Comparison of ENCODE assay signal across 8 cellular contexts in the genomic region with DNA sequence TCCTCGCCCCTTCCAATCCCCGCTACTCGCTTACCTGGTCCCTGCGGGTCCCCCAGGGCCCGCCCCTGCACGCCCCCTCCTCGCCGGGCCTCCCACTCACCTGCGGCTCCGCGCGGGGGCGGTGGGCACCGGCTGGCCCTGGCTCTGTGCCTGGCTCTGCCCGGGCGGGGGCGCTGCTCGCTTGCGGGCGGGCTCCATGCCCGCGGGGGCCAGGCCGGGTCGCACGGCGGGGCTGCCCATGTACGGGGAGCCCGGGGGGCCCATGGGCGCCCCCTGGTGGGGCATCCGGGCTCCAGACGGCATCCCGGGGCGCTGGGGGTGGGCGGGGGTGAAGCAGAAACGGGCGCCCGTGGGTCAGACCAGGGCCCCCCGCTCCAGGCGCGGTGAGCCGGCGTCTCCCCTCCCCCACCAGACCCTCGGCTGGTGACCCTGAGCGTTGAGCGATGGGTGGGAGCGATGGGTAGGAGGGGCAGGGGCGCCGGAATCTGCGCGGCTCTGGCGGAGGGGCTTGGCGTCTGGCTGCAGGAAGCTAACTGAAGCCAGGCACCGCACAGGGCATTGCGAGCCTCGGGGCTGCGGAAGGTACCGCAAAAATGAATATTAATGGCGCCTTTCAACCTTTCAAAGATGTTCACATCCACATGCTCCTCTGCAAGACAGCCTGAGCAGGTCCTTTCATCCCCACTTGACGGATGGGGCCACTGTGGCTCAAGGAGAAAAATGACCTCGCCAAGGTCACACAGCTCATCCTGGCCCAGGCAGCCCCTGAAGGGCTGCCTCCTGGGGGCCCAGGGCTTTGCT. TPM values are rescaled to one million over a fixed set of nuclear protein-coding genes. Genes with fewer than 3 reads are reported as not detected.
DNase-seq lines count a peak whose midpoint lies in the region; ATAC-seq, FAIRE-seq and TF ChIP-seq lines count a peak whose summit lies in the region.

No MANE protein-coding gene starts in this region.

- H3K36me3 ChIP-seq in astrocyte (ENCODE audit: insufficient read depth, low read length) = peaks cover 12% of the 10 kb centered on the region

- H3K23me2 ChIP-seq in H9 (ENCODE audit: insufficient read length, low read depth, low read length, poor library complexity, severe bottlenecking) = peaks cover 11% of the 10 kb centered on the region

- no peak overlapping the region for H2BK120ac ChIP-seq in H9 (ENCODE audit: low read depth, low read length, poor library complexity, severe bottlenecking)

- H3K18ac ChIP-seq in H9 (ENCODE audit: insufficient read length, low read depth, low read length) = no peak overlapping the region

- H2BK20ac ChIP-seq in H9 (ENCODE audit: low read depth, low read length, poor library complexity, severe bottlenecking) = no peak overlapping the region

- DNase-seq in CD1c-positive myeloid dendritic cell (ENCODE audit: extremely low spot score) = peak; percentile 57
- peak; percentile 64 for DNase-seq in H9
- DNase-seq in T follicular helper cell (ENCODE audit: low read depth) = peak; percentile 53
- DNase-seq in astrocyte (ENCODE audit: low read depth) = no peak
- DNase-seq in iPS-NIHi11 (ENCODE audit: low spot score) = peak; percentile 84
- DNase-seq in stimulated activated CD4-positive, alpha-beta T cell treated with anti-CD3 and anti-CD28 coated beads, Interleukin-4, amount 100 ng/mL, for 4 hours = peak; percentile 56 to 64
- DNase-seq in GDM1 (lab: John Stamatoyannopoulos, UW) = no peak

- H3K9ac ChIP-seq in H9 (ENCODE audit: extremely low read depth, insufficient read length, low read length) (no peak overlapping the region), astrocyte (ENCODE audit: low read length) (peak overlapping the region; percentile 44)

- H3K79me1 ChIP-seq in H9 (ENCODE audit: insufficient read depth, low read depth, low read length, poor library complexity, severe bottlenecking) = no peaks in the 10 kb centered on the region

- H3T11ph ChIP-seq in H9 (ENCODE audit: low read length) = no peak overlapping the region

- H3K9me3 Mint-ChIP-seq in H9 (no peaks in the 10 kb centered on the region; a peak in 1 of 5 replicates), astrocyte (ENCODE audit: unreplicated experiment) (no peaks in the 10 kb centered on the region)

- no peak overlapping the region for H3K27ac ChIP-seq in H9 (ENCODE audit: insufficient read length, low read depth, low read length)
- no peak overlapping the region for H3K27ac ChIP-seq in astrocyte (ENCODE audit: low read depth, low read length)

- H2AFZ ChIP-seq in H9 (ENCODE audit: low read length) = no peak overlapping the region
- no peak overlapping the region for H2AFZ ChIP-seq in astrocyte (ENCODE audit: low read depth, low read length)

- H3K14ac ChIP-seq in H9 (ENCODE audit: insufficient read depth, low read length) = no peak overlapping the region

- H3K27ac Mint-ChIP-seq in H9 (no peak overlapping the region), astrocyte (ENCODE audit: unreplicated experiment) (peak overlapping the region; percentile 41)

- no peak overlapping the region for H4K8ac ChIP-seq in H9 (replicated peaks; ENCODE audit: insufficient read length, low read depth, low read length)

- H4K91ac ChIP-seq in H9 (ENCODE audit: insufficient read length, low read depth, low read length) = no peak overlapping the region

- no peak for FAIRE-seq in astrocyte (lab: Jason Lieb, UNC)

- no peak overlapping the region for H2BK12ac ChIP-seq in H9 (ENCODE audit: insufficient read length, low read depth, low read length)

- peak overlapping the region; percentile 59 for H3K4me2 ChIP-seq in H9 (ENCODE audit: insufficient read depth, insufficient read length, low read length)
- H3K4me2 ChIP-seq in astrocyte (ENCODE audit: low read length) = peak overlapping the region; percentile 90

- H3K23ac ChIP-seq in H9 (ENCODE audit: insufficient read length, low read depth, low read length) = no peak overlapping the region

- peak overlapping the region; percentile 52 to 79 for H3K4me3 Mint-ChIP-seq in H9
- peak overlapping the region; percentile 62 for H3K4me3 Mint-ChIP-seq in astrocyte (ENCODE audit: unreplicated experiment)

- no CpG with 5 or more reads among the region's 60 CpGs for WGBS in H9 (ENCODE audit: extremely low coverage, insufficient read length, low lambda C conversion rate)

- H2BK15ac ChIP-seq in H9 (ENCODE audit: low read depth, low read length) = no peak overlapping the region

- H3K27me3 Mint-ChIP-seq in H9 (ENCODE audit: low read depth) = peaks cover 67% of the 10 kb centered on the region
- H3K27me3 Mint-ChIP-seq in astrocyte (ENCODE audit: low read depth, unreplicated experiment) = no peaks in the 10 kb centered on the region

- H2BK5ac ChIP-seq in H9 (ENCODE audit: insufficient read length, low read length) = no peak overlapping the region

- H3K79me2 ChIP-seq in H9 (ENCODE audit: insufficient read depth, low read length) (no peaks in the 10 kb centered on the region), astrocyte (ENCODE audit: insufficient read depth, low read length) (peaks cover 23% of the 10 kb centered on the region)

- TF ChIP-seq CTCF in H9 (conservative IDR thresholded peaks at IDR 0.05) (peak; percentile 75), astrocyte (IDR thresholded peaks at IDR 0.05; ENCODE audit: insufficient read depth, low read depth, low read length) (peak; percentile 9)

- no peaks in the 10 kb centered on the region for H4K20me1 ChIP-seq in H9 (ENCODE audit: control insufficient read depth, insufficient read depth, insufficient read length)
- H4K20me1 ChIP-seq in astrocyte (ENCODE audit: insufficient read depth, low read length) = peaks cover 63% of the 10 kb centered on the region

- H3K56ac ChIP-seq in H9 (ENCODE audit: insufficient read length, low read depth, low read length) = no peak overlapping the region

- H3K4ac ChIP-seq in H9 (ENCODE audit: low read depth, low read length) = no peak overlapping the region

- no peak for ATAC-seq in HG03039 (IDR thresholded peaks at IDR 0.05; ENCODE audit: unreplicated experiment)

- no peak overlapping the region for H3K4me3 ChIP-seq in astrocyte (ENCODE audit: insufficient read depth, low read depth, low read length)

- H3K4me1 ChIP-seq in H9 (ENCODE audit: insufficient read depth, low read length) (peaks cover 4% of the 10 kb centered on the region; the same call in 1 of the 2 replicates), astrocyte (ENCODE audit: insufficient read depth, low read length) (peaks cover 44% of the 10 kb centered on the region)

- H3K36me3 Mint-ChIP-seq in H9 (ENCODE audit: insufficient read depth in 1 of 3, low read depth in 3 of 3) (peaks cover 0 to 2% (median 0%) of the 10 kb centered on the region in 3 experiments; a peak in 1 of 7 replicates), astrocyte (ENCODE audit: low read depth, unreplicated experiment) (peaks cover 6% of the 10 kb centered on the region)

- no peak overlapping the region for H4K5ac ChIP-seq in H9 (ENCODE audit: insufficient read length, low read depth, low read length)

- no peak overlapping the region for H2AK5ac ChIP-seq in H9 (ENCODE audit: insufficient read length, low read length)

- peaks cover 48 to 58% of the 10 kb centered on the region in 2 experiments for H3K4me1 Mint-ChIP-seq in H9
- peaks cover 15% of the 10 kb centered on the region for H3K4me1 Mint-ChIP-seq in astrocyte (ENCODE audit: low read depth, unreplicated experiment)

- H3K9me3 ChIP-seq in H9 (ENCODE audit: control insufficient read depth, low read depth, low read length) (no peaks in the 10 kb centered on the region), astrocyte (ENCODE audit: insufficient read depth, low read depth, low read length) (no peaks in the 10 kb centered on the region)

- H3K27me3 ChIP-seq in H9 (ENCODE audit: insufficient read depth, low read length) (peaks cover 17% of the 10 kb centered on the region; the same call in 1 of the 2 replicates), astrocyte (ENCODE audit: insufficient read depth, low read length) (no peaks in the 10 kb centered on the region)

RNA-seq across cellular contexts. Expression of a gene that starts 2.9 kb away (rescaled TPM):
- total RNA-seq in H9 (2021) = 4.7 and 5.0 TPM in 2 replicates
- 47.7 and 50.0 TPM in 2 replicates for total RNA-seq in astrocyte

RNA-seq across cellular contexts. Expression of a gene that starts 13.3 kb away (rescaled TPM):
- 25.7 and 28.1 TPM in 2 replicates for total RNA-seq in H9 (2021)
- total RNA-seq in astrocyte = 84.7 and 101 TPM in 2 replicates

RNA-seq across cellular contexts. Expression of a gene that starts 18.6 kb away (rescaled TPM):
- 70.1 and 70.5 TPM in 2 replicates for total RNA-seq in H9 (2021)
- 53.2 and 54.3 TPM in 2 replicates for total RNA-seq in astrocyte

RNA-seq across cellular contexts. Expression of a gene that starts 35.3 kb away (rescaled TPM):
- total RNA-seq in H9 (2021) = 0.97 TPM in 1 of 2 replicates, not detected in the other
- not detected in 2 replicates for total RNA-seq in astrocyte

RNA-seq across cellular contexts. Expression of a gene that starts 58.5 kb away (rescaled TPM):
- total RNA-seq in H9 (2021) (not detected in 2 replicates), astrocyte (not detected in 2 replicates)

Comparison
In these comparisons a context has a peak if more than half of its experiments do, and no peak if none do; other contexts are left out.
1. DNase-seq: peak in CD1c-positive myeloid dendritic cell (single experiment), H9 (single experiment), T follicular helper cell (single experiment), iPS-NIHi11 (single experiment) and stimulated activated CD4-positive, alpha-beta T cell treated with anti-CD3 and anti-CD28 coated beads, Interleukin-4, amount 100 ng/mL, for 4 hours (2 of 2); none in astrocyte (single experiment) and GDM1 (single experiment).